ENCODE assay signal across 14 cellular contexts in genomic region chr13:99433543-99434075, GRCh38.
DNase-seq lines count a peak whose midpoint lies in the region; ATAC-seq, FAIRE-seq and TF ChIP-seq lines count a peak whose summit lies in the region.
"Had no signal": no experiment of that assay in that cellular context is flagged by ENCODE, and none has a peak within 500 bp of the region (broad histone marks: within the 10 kb centered on the region; RNA-seq: fewer than 3 reads in every experiment).

No MANE protein-coding gene starts in this region.

- H3K4me1 Mint-ChIP-seq in activated naive CD8-positive, alpha-beta T cell (ENCODE audit: low read depth), result peaks cover 68% of the 10 kb centered on the region
- H3K4me1 Mint-ChIP-seq in naive B cell, result peaks cover 47 to 79% (median 72%) of the 10 kb centered on the region in 3 donors

- H3K27ac Mint-ChIP-seq in activated naive CD8-positive, alpha-beta T cell, result peak overlapping the region; percentile 97
- peak overlapping the region; percentile 88 to 98 (median 96) for H3K27ac Mint-ChIP-seq in naive B cell
- H3K27ac Mint-ChIP-seq: endodermal cell had no signal

- peak overlapping the region; percentile 84 for H3K4me3 Mint-ChIP-seq in activated naive CD8-positive, alpha-beta T cell
- peak overlapping the region in 7 of 8 donors; percentile 73 to 93 (median 90) for H3K4me3 Mint-ChIP-seq in naive B cell

- no peaks in the 10 kb centered on the region for H4K20me1 ChIP-seq in BLaER1

- H3K4me3 ChIP-seq in BLaER1 (no peak overlapping the region), left lung (no peak overlapping the region)
- H3K4me3 ChIP-seq: body of pancreas, ovary had no signal

- no peak for TF ChIP-seq CTCF in left lung (IDR thresholded peaks at IDR 0.05)

- no peaks in the 10 kb centered on the region for H3K27me3 Mint-ChIP-seq in activated naive CD8-positive, alpha-beta T cell
- no peaks in the 10 kb centered on the region for H3K27me3 Mint-ChIP-seq in naive B cell

- no peak overlapping the region for H3K9ac ChIP-seq in BLaER1

- H3K27ac ChIP-seq in BLaER1 (no peak overlapping the region), left lung (peak overlapping the region in 1 of 2 donors; percentile 89)
- H3K27ac ChIP-seq: ovary had no signal

- peaks cover 24% of the 10 kb centered on the region for H3K9me3 ChIP-seq in BLaER1
- H3K9me3 ChIP-seq in left lung, result no peaks in the 10 kb centered on the region
- H3K9me3 ChIP-seq: body of pancreas, ovary had no signal

- H3K9me3 Mint-ChIP-seq in activated naive CD8-positive, alpha-beta T cell (ENCODE audit: low read depth), result no peaks in the 10 kb centered on the region
- peaks cover 0 to 6% (median 3%) of the 10 kb centered on the region in 7 donors for H3K9me3 Mint-ChIP-seq in naive B cell
- H3K9me3 Mint-ChIP-seq: endodermal cell had no signal

- no peaks in the 10 kb centered on the region for H3K36me3 Mint-ChIP-seq in activated naive CD8-positive, alpha-beta T cell
- peaks cover 0 to 7% of the 10 kb centered on the region in 2 donors for H3K36me3 Mint-ChIP-seq in naive B cell

- H3K27me3 ChIP-seq in BLaER1, result no peaks in the 10 kb centered on the region
- no peaks in the 10 kb centered on the region for H3K27me3 ChIP-seq in left lung
- H3K27me3 ChIP-seq: body of pancreas, ovary had no signal

- no peak for DNase-seq in GM19239 (ENCODE audit: insufficient read length, low spot score)
- no peak for DNase-seq in naive B cell
- no peak for DNase-seq in NCI-H2227 treated with DMSO at 0.1 percent for 48 hours (lab: John Stamatoyannopoulos, UW)
- no peak for DNase-seq in left lung
- no peak for DNase-seq in KG1 (lab: John Stamatoyannopoulos, UW)
- DNase-seq: glutamatergic neuron, NCI-H2171, OCI-M1, ovary had no signal

- no peaks in the 10 kb centered on the region for H3K36me3 ChIP-seq in BLaER1
- no peaks in the 10 kb centered on the region for H3K36me3 ChIP-seq in left lung
- H3K36me3 ChIP-seq: ovary had no signal

- peak; percentile 86 for FAIRE-seq in GM19239 (lab: Jason Lieb, UNC)

- peak overlapping the region; percentile 91 for H3K4me2 ChIP-seq in BLaER1

- ATAC-seq in naive B cell (ENCODE audit: low read depth in 2 of 2) (no peak), left lung (no peak), GM18498 (IDR thresholded peaks at IDR 0.05; ENCODE audit: unreplicated experiment) (no peak)

- H3K4me1 ChIP-seq in BLaER1, result peaks cover 57% of the 10 kb centered on the region
- H3K4me1 ChIP-seq in left lung, result peaks cover 0 to 44% of the 10 kb centered on the region in 2 donors

- intact Hi-C loops in left lung (cut with DNase I), result no loop called here
